Comparison of ENCODE assay signal across 10 cellular contexts in the genomic region with DNA sequence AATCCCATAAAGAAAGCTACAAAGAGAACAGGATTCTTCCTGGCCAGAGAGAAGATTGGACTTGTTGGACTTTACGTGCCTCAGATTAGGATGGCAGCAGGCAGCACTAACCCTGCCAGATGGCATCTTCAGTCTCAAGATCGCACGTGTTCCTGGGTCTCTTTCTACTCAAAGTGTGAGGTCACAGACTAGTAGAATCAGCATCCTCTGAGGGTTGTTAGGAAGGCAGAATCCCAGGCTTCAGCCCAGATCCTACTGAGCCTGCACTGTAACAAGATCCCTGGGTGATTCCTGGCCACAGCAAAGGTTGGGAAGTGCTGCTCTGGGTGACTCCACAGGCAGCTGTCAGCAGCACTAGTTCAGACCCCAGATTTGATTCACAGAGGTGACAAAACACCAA. TPM values are rescaled to one million over a fixed set of nuclear protein-coding genes. Genes with fewer than 3 reads are reported as not detected.
DNase-seq lines count a peak whose midpoint lies in the region; TF ChIP-seq lines count a peak whose summit lies in the region.
"Had no signal": no experiment of that assay in that cellular context is flagged by ENCODE, and none has a peak within 500 bp of the region (broad histone marks: within the 10 kb centered on the region; RNA-seq: fewer than 3 reads in every experiment).

No MANE protein-coding gene starts in this region.

- CTCF ChIA-PET in Calu3 (lab: Charles Lee) = no interaction called here

- DNase-seq in Calu3 (no peak), SK-N-DZ (ENCODE audit: low spot score) (peak; percentile 74), fibroblast of villous mesenchyme (ENCODE audit: low read depth) (peak; percentile 64), NCI-H226 (no peak), NCI-H1417 treated with DMSO at 0.1 percent for 48 hours (lab: John Stamatoyannopoulos, UW) (no peak), UCSD-AML1 (lab: John Stamatoyannopoulos, UW; ENCODE audit: unreplicated experiment) (no peak)
- DNase-seq in stimulated activated naive CD4-positive, alpha-beta T cell treated with Interleukin-2 at 50 U/mL for 16 hours (lab: John Stamatoyannopoulos, UW) = no peak
- DNase-seq: activated naive CD8-positive, alpha-beta T cell treated with anti-CD3 and anti-CD28 coated beads, Interleukin-2, amount 10 ng/mL, durations not matched to agents 7 days and 5 days; DND-41 had no signal

- H3K36me3 Mint-ChIP-seq in Calu3 (ENCODE audit: insufficient read depth, unreplicated experiment) = peaks cover 4% of the 10 kb centered on the region
- H3K36me3 Mint-ChIP-seq: activated naive CD8-positive, alpha-beta T cell treated with anti-CD3 and anti-CD28 coated beads, Interleukin-2, amount 10 ng/mL, durations not matched to agents 7 days and 5 days had no signal

- H3K4me3 Mint-ChIP-seq in Calu3 (ENCODE audit: low read depth, unreplicated experiment) = no peak overlapping the region
- H3K4me3 Mint-ChIP-seq: activated naive CD8-positive, alpha-beta T cell treated with anti-CD3 and anti-CD28 coated beads, Interleukin-2, amount 10 ng/mL, durations not matched to agents 7 days and 5 days had no signal

- BruUV-seq in Calu3 (replicated peaks; lab: Mats Ljungman, UMichigan) = no TSS peak

- no peak overlapping the region for H3K9ac ChIP-seq in rectal smooth muscle tissue (ENCODE audit: low read length)

- peak overlapping the region; percentile 7 for H3K27ac Mint-ChIP-seq in Calu3 (ENCODE audit: unreplicated experiment)

- H3K4me3 ChIP-seq in fibroblast of villous mesenchyme (ENCODE audit: low read depth, low read length) (no peak overlapping the region), rectal smooth muscle tissue (ENCODE audit: low read length) (no peak overlapping the region)

- H3K9me3 Mint-ChIP-seq in Calu3 (ENCODE audit: low read depth, unreplicated experiment) = no peaks in the 10 kb centered on the region
- H3K9me3 Mint-ChIP-seq: activated naive CD8-positive, alpha-beta T cell treated with anti-CD3 and anti-CD28 coated beads, Interleukin-2, amount 10 ng/mL, durations not matched to agents 7 days and 5 days had no signal

- TF ChIP-seq CTCF in Calu3 (IDR thresholded peaks at IDR 0.05; ENCODE audit: unreplicated experiment) (no peak), fibroblast of villous mesenchyme (IDR thresholded peaks at IDR 0.05; ENCODE audit: insufficient read depth, low read depth, low read length) (no peak)

- peaks cover 40% of the 10 kb centered on the region for H3K4me1 Mint-ChIP-seq in Calu3 (ENCODE audit: low read depth, unreplicated experiment)

- H3K4me1 ChIP-seq in rectal smooth muscle tissue (ENCODE audit: control insufficient read depth, insufficient read depth, low read length) = peaks cover 12% of the 10 kb centered on the region

- H3K36me3 ChIP-seq in rectal smooth muscle tissue (ENCODE audit: control insufficient read depth, insufficient read depth, low read length) = no peaks in the 10 kb centered on the region

- H3K27me3 Mint-ChIP-seq in Calu3 (ENCODE audit: unreplicated experiment) = peaks cover 14% of the 10 kb centered on the region

- no peaks in the 10 kb centered on the region for H3K27me3 ChIP-seq in rectal smooth muscle tissue (ENCODE audit: control insufficient read depth, insufficient read depth, low read length)

- intact Hi-C loops in Calu3 (cut with micrococcal nuclease; ENCODE audit: unreplicated experiment) = loop anchor here (2.0 kb wide), 1 partner anchor 30 kb away; no protein-coding TSS in a partner anchor

- H3K27ac ChIP-seq in rectal smooth muscle tissue (ENCODE audit: low read depth, low read length) = peak overlapping the region; percentile 21

RNA-seq across cellular contexts. Expression of a gene that starts 39.4 kb away (rescaled TPM):
- 18.5 and 28.1 TPM in 2 replicates for total RNA-seq in Calu3 (2022)
- 23.8 and 29.3 TPM in 2 replicates for polyA plus RNA-seq in SK-N-DZ (2014; cell fraction: cytosol; rRNA removed)
- 22.9 and 56.6 TPM in 2 replicates for polyA plus RNA-seq in SK-N-DZ (2014; cell fraction: nucleus; rRNA removed)
- total RNA-seq in fibroblast of villous mesenchyme = 124 and 132 TPM in 2 replicates

Comparison
In these comparisons a context has a peak if more than half of its experiments do, and no peak if none do; other contexts are left out.
1. DNase-seq: peak in SK-N-DZ (single experiment) and fibroblast of villous mesenchyme (single experiment); none in Calu3 (single experiment), NCI-H226 (single experiment), NCI-H1417 treated with DMSO at 0.1 percent for 48 hours (single experiment), UCSD-AML1 (single experiment) and stimulated activated naive CD4-positive, alpha-beta T cell treated with Interleukin-2 at 50 U/mL for 16 hours (single experiment).